ENCODE assay signal across 1 cellular context in the genomic region with DNA sequence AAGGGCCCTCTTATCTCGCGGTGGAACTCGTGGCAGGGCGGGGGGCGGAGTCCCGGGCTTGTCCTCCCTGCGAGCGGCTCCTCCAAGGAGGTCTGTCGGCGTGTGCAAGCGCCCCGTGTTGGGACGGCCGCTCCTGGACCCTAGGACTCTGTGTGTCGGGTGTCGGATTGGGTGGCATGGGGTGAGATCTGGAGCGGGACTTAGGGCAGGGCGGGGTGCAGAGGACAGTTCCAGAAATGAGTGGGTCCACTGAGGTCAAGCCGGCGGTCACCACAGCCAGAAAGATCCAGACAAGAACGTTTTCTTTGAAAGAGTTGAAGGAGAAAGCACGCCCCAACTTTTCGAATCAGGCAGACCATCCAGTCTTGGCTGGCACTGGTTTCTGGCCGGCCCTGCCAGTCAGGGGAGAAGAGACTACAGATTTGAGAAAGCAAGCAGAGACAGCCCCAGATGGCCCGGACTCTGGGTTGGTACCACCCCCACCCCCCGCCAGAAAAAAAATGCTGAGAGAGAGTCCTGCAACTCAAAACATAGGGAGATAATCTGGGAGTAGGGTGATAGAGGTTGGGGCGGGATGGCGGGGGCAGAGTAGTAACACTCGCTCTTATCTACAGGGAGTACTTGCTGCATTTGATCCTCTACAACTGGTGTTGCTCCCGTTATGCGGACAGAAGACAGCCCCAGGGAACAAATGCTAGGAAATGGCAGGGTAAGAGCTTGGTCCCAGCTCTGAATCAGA.
TF ChIP-seq lines count a peak whose summit lies in the region.

No MANE protein-coding gene starts in this region.

TF ChIP-seq in K562, 482 proteins besides CTCF, POLR2A, EP300 and RAD21 (continued from another document and continues in another):
- TF ChIP-seq, protein P1, sequence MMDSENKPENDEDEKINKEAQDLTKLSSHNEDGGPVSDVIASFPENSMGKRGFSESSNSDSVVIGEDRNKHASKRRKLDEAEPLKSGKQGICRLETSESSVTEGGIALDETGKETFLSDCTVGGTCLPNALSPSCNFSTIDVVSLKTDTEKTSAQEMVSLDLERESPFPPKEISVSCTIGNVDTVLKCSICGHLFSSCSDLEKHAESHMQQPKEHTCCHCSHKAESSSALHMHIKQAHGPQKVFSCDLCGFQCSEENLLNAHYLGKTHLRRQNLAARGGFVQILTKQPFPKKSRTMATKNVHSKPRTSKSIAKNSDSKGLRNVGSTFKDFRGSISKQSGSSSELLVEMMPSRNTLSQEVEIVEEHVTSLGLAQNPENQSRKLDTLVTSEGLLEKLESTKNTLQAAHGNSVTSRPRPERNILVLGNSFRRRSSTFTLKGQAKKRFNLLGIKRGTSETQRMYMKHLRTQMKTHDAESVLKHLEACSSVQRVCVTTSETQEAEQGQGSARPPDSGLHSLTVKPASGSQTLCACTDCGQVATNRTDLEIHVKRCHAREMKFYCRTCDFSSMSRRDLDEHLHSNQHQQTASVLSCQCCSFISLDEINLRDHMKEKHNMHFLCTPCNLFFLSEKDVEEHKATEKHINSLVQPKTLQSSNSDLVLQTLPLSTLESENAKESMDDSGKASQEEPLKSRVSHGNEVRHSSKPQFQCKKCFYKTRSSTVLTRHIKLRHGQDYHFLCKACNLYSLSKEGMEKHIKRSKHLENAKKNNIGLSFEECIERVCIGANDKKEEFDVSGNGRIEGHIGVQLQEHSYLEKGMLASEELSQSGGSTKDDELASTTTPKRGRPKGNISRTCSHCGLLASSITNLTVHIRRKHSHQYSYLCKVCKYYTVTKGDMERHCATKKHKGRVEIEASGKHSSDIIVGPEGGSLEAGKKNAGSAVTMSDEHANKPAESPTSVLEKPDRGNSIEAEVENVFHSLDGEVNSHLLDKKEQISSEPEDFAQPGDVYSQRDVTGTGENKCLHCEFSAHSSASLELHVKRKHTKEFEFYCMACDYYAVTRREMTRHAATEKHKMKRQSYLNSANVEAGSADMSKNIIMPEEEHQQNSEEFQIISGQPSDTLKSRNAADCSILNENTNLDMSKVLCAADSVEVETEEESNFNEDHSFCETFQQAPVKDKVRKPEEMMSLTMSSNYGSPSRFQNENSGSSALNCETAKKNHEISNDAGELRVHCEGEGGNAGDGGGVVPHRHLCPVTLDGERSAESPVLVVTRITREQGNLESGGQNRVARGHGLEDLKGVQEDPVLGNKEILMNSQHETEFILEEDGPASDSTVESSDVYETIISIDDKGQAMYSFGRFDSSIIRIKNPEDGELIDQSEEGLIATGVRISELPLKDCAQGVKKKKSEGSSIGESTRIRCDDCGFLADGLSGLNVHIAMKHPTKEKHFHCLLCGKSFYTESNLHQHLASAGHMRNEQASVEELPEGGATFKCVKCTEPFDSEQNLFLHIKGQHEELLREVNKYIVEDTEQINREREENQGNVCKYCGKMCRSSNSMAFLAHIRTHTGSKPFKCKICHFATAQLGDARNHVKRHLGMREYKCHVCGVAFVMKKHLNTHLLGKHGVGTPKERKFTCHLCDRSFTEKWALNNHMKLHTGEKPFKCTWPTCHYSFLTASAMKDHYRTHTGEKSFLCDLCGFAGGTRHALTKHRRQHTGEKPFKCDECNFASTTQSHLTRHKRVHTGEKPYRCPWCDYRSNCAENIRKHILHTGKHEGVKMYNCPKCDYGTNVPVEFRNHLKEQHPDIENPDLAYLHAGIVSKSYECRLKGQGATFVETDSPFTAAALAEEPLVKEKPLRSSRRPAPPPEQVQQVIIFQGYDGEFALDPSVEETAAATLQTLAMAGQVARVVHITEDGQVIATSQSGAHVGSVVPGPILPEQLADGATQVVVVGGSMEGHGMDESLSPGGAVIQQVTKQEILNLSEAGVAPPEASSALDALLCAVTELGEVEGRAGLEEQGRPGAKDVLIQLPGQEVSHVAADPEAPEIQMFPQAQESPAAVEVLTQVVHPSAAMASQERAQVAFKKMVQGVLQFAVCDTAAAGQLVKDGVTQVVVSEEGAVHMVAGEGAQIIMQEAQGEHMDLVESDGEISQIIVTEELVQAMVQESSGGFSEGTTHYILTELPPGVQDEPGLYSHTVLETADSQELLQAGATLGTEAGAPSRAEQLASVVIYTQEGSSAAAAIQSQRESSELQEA (IDR thresholded peaks at IDR 0.05; ENCODE audit: low read depth), result no peak
- TF ChIP-seq HDAC3 (IDR thresholded peaks at IDR 0.05; ENCODE audit: borderline replicate concordance, partially characterized antibody) (peak; percentile 34), NR2C2 (CRISPR knock-in tag; IDR thresholded peaks at IDR 0.05) (no peak), NR2C2 (tag; IDR thresholded peaks at IDR 0.05) (peak; percentile 55), KLF1 (tag; IDR thresholded peaks at IDR 0.05) (no peak), ILF3 (IDR thresholded peaks at IDR 0.05; ENCODE audit: borderline replicate concordance) (no peak), GATA2 (CRISPR knock-in tag; IDR thresholded peaks at IDR 0.05) (peak; percentile 78; the same call in 1 of the 2 replicates), NCOR1 (IDR thresholded peaks at IDR 0.05) (peak; percentile 74), ZC3H8 (IDR thresholded peaks at IDR 0.05) (no peak), KLF10 (CRISPR knock-in tag; IDR thresholded peaks at IDR 0.05) (no peak), COPS2 (conservative IDR thresholded peaks at IDR 0.05) (no peak), THRAP3 (IDR thresholded peaks at IDR 0.05; ENCODE audit: borderline replicate concordance) (no peak), RCOR1 (IDR thresholded peaks at IDR 0.05; ENCODE audit: borderline replicate concordance in 1 of 2, low read depth in 2 of 2, low read length in 2 of 2) (peak in 1 of 2 experiments; percentile 77; a peak in 3 of 4 replicates)
- TF ChIP-seq, protein P2, sequence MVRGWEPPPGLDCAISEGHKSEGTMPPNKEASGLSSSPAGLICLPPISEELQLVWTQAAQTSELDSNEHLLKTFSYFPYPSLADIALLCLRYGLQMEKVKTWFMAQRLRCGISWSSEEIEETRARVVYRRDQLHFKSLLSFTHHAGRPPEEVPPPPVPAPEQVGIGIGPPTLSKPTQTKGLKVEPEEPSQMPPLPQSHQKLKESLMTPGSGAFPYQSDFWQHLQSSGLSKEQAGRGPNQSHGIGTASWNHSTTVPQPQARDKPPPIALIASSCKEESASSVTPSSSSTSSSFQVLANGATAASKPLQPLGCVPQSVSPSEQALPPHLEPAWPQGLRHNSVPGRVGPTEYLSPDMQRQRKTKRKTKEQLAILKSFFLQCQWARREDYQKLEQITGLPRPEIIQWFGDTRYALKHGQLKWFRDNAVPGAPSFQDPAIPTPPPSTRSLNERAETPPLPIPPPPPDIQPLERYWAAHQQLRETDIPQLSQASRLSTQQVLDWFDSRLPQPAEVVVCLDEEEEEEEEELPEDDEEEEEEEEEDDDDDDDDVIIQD (CRISPR knock-in tag; IDR thresholded peaks at IDR 0.05), result no peak
- TF ChIP-seq, protein P3, sequence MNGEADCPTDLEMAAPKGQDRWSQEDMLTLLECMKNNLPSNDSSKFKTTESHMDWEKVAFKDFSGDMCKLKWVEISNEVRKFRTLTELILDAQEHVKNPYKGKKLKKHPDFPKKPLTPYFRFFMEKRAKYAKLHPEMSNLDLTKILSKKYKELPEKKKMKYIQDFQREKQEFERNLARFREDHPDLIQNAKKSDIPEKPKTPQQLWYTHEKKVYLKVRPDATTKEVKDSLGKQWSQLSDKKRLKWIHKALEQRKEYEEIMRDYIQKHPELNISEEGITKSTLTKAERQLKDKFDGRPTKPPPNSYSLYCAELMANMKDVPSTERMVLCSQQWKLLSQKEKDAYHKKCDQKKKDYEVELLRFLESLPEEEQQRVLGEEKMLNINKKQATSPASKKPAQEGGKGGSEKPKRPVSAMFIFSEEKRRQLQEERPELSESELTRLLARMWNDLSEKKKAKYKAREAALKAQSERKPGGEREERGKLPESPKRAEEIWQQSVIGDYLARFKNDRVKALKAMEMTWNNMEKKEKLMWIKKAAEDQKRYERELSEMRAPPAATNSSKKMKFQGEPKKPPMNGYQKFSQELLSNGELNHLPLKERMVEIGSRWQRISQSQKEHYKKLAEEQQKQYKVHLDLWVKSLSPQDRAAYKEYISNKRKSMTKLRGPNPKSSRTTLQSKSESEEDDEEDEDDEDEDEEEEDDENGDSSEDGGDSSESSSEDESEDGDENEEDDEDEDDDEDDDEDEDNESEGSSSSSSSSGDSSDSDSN (IDR thresholded peaks at IDR 0.05; ENCODE audit: borderline replicate concordance in 1 of 2, low read depth in 2 of 2, low read length in 2 of 2), result peak in 1 of 2 experiments; percentile 19; a peak in 1 of 4 replicates
- TF ChIP-seq, protein P4, sequence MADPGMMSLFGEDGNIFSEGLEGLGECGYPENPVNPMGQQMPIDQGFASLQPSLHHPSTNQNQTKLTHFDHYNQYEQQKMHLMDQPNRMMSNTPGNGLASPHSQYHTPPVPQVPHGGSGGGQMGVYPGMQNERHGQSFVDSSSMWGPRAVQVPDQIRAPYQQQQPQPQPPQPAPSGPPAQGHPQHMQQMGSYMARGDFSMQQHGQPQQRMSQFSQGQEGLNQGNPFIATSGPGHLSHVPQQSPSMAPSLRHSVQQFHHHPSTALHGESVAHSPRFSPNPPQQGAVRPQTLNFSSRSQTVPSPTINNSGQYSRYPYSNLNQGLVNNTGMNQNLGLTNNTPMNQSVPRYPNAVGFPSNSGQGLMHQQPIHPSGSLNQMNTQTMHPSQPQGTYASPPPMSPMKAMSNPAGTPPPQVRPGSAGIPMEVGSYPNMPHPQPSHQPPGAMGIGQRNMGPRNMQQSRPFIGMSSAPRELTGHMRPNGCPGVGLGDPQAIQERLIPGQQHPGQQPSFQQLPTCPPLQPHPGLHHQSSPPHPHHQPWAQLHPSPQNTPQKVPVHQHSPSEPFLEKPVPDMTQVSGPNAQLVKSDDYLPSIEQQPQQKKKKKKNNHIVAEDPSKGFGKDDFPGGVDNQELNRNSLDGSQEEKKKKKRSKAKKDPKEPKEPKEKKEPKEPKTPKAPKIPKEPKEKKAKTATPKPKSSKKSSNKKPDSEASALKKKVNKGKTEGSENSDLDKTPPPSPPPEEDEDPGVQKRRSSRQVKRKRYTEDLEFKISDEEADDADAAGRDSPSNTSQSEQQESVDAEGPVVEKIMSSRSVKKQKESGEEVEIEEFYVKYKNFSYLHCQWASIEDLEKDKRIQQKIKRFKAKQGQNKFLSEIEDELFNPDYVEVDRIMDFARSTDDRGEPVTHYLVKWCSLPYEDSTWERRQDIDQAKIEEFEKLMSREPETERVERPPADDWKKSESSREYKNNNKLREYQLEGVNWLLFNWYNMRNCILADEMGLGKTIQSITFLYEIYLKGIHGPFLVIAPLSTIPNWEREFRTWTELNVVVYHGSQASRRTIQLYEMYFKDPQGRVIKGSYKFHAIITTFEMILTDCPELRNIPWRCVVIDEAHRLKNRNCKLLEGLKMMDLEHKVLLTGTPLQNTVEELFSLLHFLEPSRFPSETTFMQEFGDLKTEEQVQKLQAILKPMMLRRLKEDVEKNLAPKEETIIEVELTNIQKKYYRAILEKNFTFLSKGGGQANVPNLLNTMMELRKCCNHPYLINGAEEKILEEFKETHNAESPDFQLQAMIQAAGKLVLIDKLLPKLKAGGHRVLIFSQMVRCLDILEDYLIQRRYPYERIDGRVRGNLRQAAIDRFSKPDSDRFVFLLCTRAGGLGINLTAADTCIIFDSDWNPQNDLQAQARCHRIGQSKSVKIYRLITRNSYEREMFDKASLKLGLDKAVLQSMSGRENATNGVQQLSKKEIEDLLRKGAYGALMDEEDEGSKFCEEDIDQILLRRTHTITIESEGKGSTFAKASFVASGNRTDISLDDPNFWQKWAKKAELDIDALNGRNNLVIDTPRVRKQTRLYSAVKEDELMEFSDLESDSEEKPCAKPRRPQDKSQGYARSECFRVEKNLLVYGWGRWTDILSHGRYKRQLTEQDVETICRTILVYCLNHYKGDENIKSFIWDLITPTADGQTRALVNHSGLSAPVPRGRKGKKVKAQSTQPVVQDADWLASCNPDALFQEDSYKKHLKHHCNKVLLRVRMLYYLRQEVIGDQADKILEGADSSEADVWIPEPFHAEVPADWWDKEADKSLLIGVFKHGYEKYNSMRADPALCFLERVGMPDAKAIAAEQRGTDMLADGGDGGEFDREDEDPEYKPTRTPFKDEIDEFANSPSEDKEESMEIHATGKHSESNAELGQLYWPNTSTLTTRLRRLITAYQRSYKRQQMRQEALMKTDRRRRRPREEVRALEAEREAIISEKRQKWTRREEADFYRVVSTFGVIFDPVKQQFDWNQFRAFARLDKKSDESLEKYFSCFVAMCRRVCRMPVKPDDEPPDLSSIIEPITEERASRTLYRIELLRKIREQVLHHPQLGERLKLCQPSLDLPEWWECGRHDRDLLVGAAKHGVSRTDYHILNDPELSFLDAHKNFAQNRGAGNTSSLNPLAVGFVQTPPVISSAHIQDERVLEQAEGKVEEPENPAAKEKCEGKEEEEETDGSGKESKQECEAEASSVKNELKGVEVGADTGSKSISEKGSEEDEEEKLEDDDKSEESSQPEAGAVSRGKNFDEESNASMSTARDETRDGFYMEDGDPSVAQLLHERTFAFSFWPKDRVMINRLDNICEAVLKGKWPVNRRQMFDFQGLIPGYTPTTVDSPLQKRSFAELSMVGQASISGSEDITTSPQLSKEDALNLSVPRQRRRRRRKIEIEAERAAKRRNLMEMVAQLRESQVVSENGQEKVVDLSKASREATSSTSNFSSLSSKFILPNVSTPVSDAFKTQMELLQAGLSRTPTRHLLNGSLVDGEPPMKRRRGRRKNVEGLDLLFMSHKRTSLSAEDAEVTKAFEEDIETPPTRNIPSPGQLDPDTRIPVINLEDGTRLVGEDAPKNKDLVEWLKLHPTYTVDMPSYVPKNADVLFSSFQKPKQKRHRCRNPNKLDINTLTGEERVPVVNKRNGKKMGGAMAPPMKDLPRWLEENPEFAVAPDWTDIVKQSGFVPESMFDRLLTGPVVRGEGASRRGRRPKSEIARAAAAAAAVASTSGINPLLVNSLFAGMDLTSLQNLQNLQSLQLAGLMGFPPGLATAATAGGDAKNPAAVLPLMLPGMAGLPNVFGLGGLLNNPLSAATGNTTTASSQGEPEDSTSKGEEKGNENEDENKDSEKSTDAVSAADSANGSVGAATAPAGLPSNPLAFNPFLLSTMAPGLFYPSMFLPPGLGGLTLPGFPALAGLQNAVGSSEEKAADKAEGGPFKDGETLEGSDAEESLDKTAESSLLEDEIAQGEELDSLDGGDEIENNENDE (IDR thresholded peaks at IDR 0.05; ENCODE audit: low read depth, low read length), result no peak
- TF ChIP-seq, protein P5, sequence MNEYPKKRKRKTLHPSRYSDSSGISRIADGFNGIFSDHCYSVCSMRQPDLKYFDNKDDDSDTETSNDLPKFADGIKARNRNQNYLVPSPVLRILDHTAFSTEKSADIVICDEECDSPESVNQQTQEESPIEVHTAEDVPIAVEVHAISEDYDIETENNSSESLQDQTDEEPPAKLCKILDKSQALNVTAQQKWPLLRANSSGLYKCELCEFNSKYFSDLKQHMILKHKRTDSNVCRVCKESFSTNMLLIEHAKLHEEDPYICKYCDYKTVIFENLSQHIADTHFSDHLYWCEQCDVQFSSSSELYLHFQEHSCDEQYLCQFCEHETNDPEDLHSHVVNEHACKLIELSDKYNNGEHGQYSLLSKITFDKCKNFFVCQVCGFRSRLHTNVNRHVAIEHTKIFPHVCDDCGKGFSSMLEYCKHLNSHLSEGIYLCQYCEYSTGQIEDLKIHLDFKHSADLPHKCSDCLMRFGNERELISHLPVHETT (CRISPR knock-in tag; conservative IDR thresholded peaks at IDR 0.05 in 1 of 2, IDR thresholded peaks at IDR 0.05 in 1 of 2), result peak in 1 of 2 experiments; percentile 42; a peak in 1 of 4 replicates
